ENCODE assay signal across 34 cellular contexts in the genomic region with DNA sequence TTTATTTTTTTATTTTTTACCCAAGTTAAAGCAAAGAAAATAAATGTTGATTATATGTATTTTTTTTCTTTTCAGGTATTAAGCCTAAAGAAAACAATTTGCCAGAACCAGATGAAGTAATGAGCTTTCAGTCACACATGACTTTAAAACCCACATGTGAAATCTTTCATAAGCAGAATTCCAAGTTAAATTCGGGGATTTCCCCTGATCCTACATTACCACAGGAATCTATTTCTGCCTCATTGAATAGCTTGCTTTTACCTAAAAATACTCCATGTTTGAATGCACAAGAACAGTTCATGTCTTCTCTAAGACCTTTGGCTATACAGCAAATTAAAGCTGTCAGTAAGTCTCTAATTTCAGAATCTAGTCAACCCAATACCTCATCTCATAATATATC. TPM values are rescaled to one million over a fixed set of nuclear protein-coding genes. Genes with fewer than 3 reads are reported as not detected.
"Had no signal": no experiment of that assay in that cellular context is flagged by ENCODE, and none has a peak within 500 bp of the region (broad histone marks: within the 10 kb centered on the region; RNA-seq: fewer than 3 reads in every experiment).

No MANE protein-coding gene starts in this region.

- H3K27me3 ChIP-seq: ascending aorta, neutrophil, right lobe of liver had no signal

- H3K79me2 ChIP-seq: parathyroid adenoma had no signal

- H3K27ac ChIP-seq: ascending aorta, neutrophil, parathyroid adenoma, right lobe of liver, thoracic aorta, VCaP had no signal

- FAIRE-seq: bronchial epithelial cell, endometrium, frontal cortex had no signal

- ATAC-seq: activated CD4-positive, CD25-positive, alpha-beta regulatory T cell treated with anti-CD3 and anti-CD28 coated beads, Interleukin-2, amount 50 U/mL, for 24 hours; activated CD8-positive, alpha-beta memory T cell treated with anti-CD3 and anti-CD28 coated beads, Interleukin-2, amount 10 ng/mL, durations not matched to agents 7 days and 5 days; activated CD8-positive, alpha-beta T cell treated with anti-CD3 and anti-CD28 coated beads for 36 hours; activated naive CD8-positive, alpha-beta T cell treated with anti-CD3 and anti-CD28 coated beads, Interleukin-2, amount 50 U/mL, for 24 hours; left colon; right lobe of liver; T-cell had no signal

- DNase-seq: activated CD4-positive, alpha-beta T cell treated with anti-CD3 and anti-CD28 coated beads, Interleukin-2, amount 10 ng/mL, durations not matched to agents 7 days and 5 days; activated CD8-positive, alpha-beta memory T cell treated with anti-CD3 and anti-CD28 coated beads, Interleukin-2, amount 10 ng/mL, durations not matched to agents 7 days and 5 days; activated CD8-positive, alpha-beta T cell treated with anti-CD3 and anti-CD28 coated beads for 36 hours; activated gamma-delta T cell; activated naive CD4-positive, alpha-beta T cell treated with anti-CD3 and anti-CD28 coated beads, Interleukin-2, amount 50 U/mL, for 16 hours; activated naive CD8-positive, alpha-beta T cell treated with anti-CD3 and anti-CD28 coated beads, Interleukin-2, amount 50 U/mL, for 24 hours; activated T-cell treated with anti-CD3 and anti-CD28 coated beads for 4 hours; effector CD4-positive, alpha-beta T cell; erythroblast; hippocampal formation; left colon; right lobe of liver; stimulated activated CD4-positive, alpha-beta T cell treated with anti-CD3 and anti-CD28 coated beads, Interleukin-4, amount 100 ng/mL, for 1 hour; stimulated activated naive CD4-positive, alpha-beta T cell; T-cell had no signal

- H3K27ac Mint-ChIP-seq: activated CD4-positive, alpha-beta T cell treated with anti-CD3 and anti-CD28 coated beads, Interleukin-2, amount 10 ng/mL, durations not matched to agents 7 days and 5 days; activated CD8-positive, alpha-beta memory T cell treated with anti-CD3 and anti-CD28 coated beads, Interleukin-2, amount 10 ng/mL, durations not matched to agents 7 days and 5 days; activated CD8-positive, alpha-beta T cell treated with anti-CD3 and anti-CD28 coated beads for 36 hours; activated naive CD8-positive, alpha-beta T cell treated with anti-CD3 and anti-CD28 coated beads, Interleukin-2, amount 50 U/mL, for 24 hours; activated T-helper 1 cell treated with anti-CD3 and anti-CD28 coated beads, Interleukin-12 subunit alpha, Interleukin-12 subunit beta, Interleukin-2, Interleukin-4 antibody, amounts not matched to agents 30 ng/mL and 10 ng/mL and 1 ng/mL, durations not matched to agents 14 hours and 24 hours and 36 hours; dendritic cell treated with granulocyte-macrophage colony-stimulating factor and Interleukin-4, amounts not matched to agents 40 ng/mL and 50 ng/mL, for 4 days; memory B cell; T-cell; T-helper 2 cell treated with Interferon-gamma antibody and Interleukin-4, amounts not matched to agents 5 μg/mL and 100 μg/mL, for 36 hours; type B pancreatic cell had no signal

- H2AFZ ChIP-seq: parathyroid adenoma had no signal

- H3K4me3 Mint-ChIP-seq: activated CD4-positive, alpha-beta T cell treated with anti-CD3 and anti-CD28 coated beads, Interleukin-2, amount 10 ng/mL, durations not matched to agents 7 days and 5 days; activated CD8-positive, alpha-beta memory T cell treated with anti-CD3 and anti-CD28 coated beads, Interleukin-2, amount 10 ng/mL, durations not matched to agents 7 days and 5 days; activated CD8-positive, alpha-beta T cell treated with anti-CD3 and anti-CD28 coated beads for 36 hours; activated naive CD8-positive, alpha-beta T cell treated with anti-CD3 and anti-CD28 coated beads, Interleukin-2, amount 50 U/mL, for 24 hours; activated T-helper 1 cell treated with anti-CD3 and anti-CD28 coated beads, Interleukin-12 subunit alpha, Interleukin-12 subunit beta, Interleukin-2, Interleukin-4 antibody, amounts not matched to agents 30 ng/mL and 10 ng/mL and 1 ng/mL, durations not matched to agents 14 hours and 24 hours and 36 hours; dendritic cell treated with granulocyte-macrophage colony-stimulating factor and Interleukin-4, amounts not matched to agents 40 ng/mL and 50 ng/mL, for 4 days; memory B cell; nephron; T-cell; T-helper 2 cell treated with Interferon-gamma antibody and Interleukin-4, amounts not matched to agents 5 μg/mL and 100 μg/mL, for 36 hours; type B pancreatic cell had no signal

- H3K4me1 ChIP-seq: ascending aorta, parathyroid adenoma, right lobe of liver had no signal

- H3K9me3 Mint-ChIP-seq: activated T-helper 1 cell treated with anti-CD3 and anti-CD28 coated beads, Interleukin-12 subunit alpha, Interleukin-12 subunit beta, Interleukin-2, Interleukin-4 antibody, amounts not matched to agents 30 ng/mL and 10 ng/mL and 1 ng/mL, durations not matched to agents 14 hours and 24 hours and 36 hours; dendritic cell treated with granulocyte-macrophage colony-stimulating factor and Interleukin-4, amounts not matched to agents 40 ng/mL and 50 ng/mL, for 4 days; memory B cell; nephron; T-helper 2 cell treated with Interferon-gamma antibody and Interleukin-4, amounts not matched to agents 5 μg/mL and 100 μg/mL, for 36 hours; type B pancreatic cell had no signal

- H3K27me3 Mint-ChIP-seq: activated CD4-positive, alpha-beta T cell treated with anti-CD3 and anti-CD28 coated beads, Interleukin-2, amount 10 ng/mL, durations not matched to agents 7 days and 5 days; activated CD8-positive, alpha-beta memory T cell treated with anti-CD3 and anti-CD28 coated beads, Interleukin-2, amount 10 ng/mL, durations not matched to agents 7 days and 5 days; activated CD8-positive, alpha-beta T cell treated with anti-CD3 and anti-CD28 coated beads for 36 hours; activated naive CD8-positive, alpha-beta T cell treated with anti-CD3 and anti-CD28 coated beads, Interleukin-2, amount 50 U/mL, for 24 hours; dendritic cell treated with granulocyte-macrophage colony-stimulating factor and Interleukin-4, amounts not matched to agents 40 ng/mL and 50 ng/mL, for 4 days; memory B cell; T-cell; type B pancreatic cell had no signal

- H3K9me3 ChIP-seq: ascending aorta, neutrophil, right lobe of liver, thoracic aorta had no signal

- H3K36me3 ChIP-seq: ascending aorta, thoracic aorta had no signal

- H3K9ac ChIP-seq: parathyroid adenoma had no signal

- H3K4me3 ChIP-seq: ascending aorta, right lobe of liver, thoracic aorta had no signal

- H3K4me1 Mint-ChIP-seq: activated CD4-positive, alpha-beta T cell treated with anti-CD3 and anti-CD28 coated beads, Interleukin-2, amount 10 ng/mL, durations not matched to agents 7 days and 5 days; activated CD8-positive, alpha-beta memory T cell treated with anti-CD3 and anti-CD28 coated beads, Interleukin-2, amount 10 ng/mL, durations not matched to agents 7 days and 5 days; activated naive CD8-positive, alpha-beta T cell treated with anti-CD3 and anti-CD28 coated beads, Interleukin-2, amount 50 U/mL, for 24 hours; memory B cell; T-cell had no signal

RNA-seq across cellular contexts. Expression of a gene that starts 26.6 kb away (rescaled TPM):
- total RNA-seq: ascending aorta had no signal

RNA-seq across cellular contexts. Expression of a gene that starts 35.7 kb away (rescaled TPM):
- total RNA-seq: activated CD4-positive, alpha-beta T cell treated with anti-CD3 and anti-CD28 coated beads, Interleukin-2, amount 10 ng/mL, durations not matched to agents 7 days and 5 days; activated CD8-positive, alpha-beta memory T cell treated with anti-CD3 and anti-CD28 coated beads, Interleukin-2, amount 10 ng/mL, durations not matched to agents 7 days and 5 days; activated CD8-positive, alpha-beta T cell treated with anti-CD3 and anti-CD28 coated beads for 36 hours; activated T-helper 1 cell treated with anti-CD3 and anti-CD28 coated beads, Interleukin-12 subunit alpha, Interleukin-12 subunit beta, Interleukin-2, Interleukin-4 antibody, amounts not matched to agents 30 ng/mL and 10 ng/mL and 1 ng/mL, durations not matched to agents 14 hours and 24 hours and 36 hours; ascending aorta; bronchial epithelial cell; cerebellum; fibroblast of lung; frontal cortex; left colon; lower leg skin; pulmonary artery endothelial cell; right lobe of liver; T-cell; thoracic aorta had no signal
- polyA plus RNA-seq: fibroblast of lung had no signal
